32 cellular contexts compared by ENCODE assay signal in genomic region chrX:72316408-72317079, GRCh38. TPM values are rescaled to one million over a fixed set of nuclear protein-coding genes. Genes with fewer than 3 reads are reported as not detected.
DNase-seq lines count a peak whose midpoint lies in the region; ATAC-seq, FAIRE-seq and TF ChIP-seq lines count a peak whose summit lies in the region.
"Had no signal": no experiment of that assay in that cellular context is flagged by ENCODE, and none has a peak within 500 bp of the region (broad histone marks: within the 10 kb centered on the region; RNA-seq: fewer than 3 reads in every experiment).

No MANE protein-coding gene starts in this region.

- H3K4me1 Mint-ChIP-seq in type B pancreatic cell (ENCODE audit: unreplicated experiment), result no peaks in the 10 kb centered on the region
- H3K4me1 Mint-ChIP-seq: activated naive CD8-positive, alpha-beta T cell treated with anti-CD3 and anti-CD28 coated beads, Interleukin-2, amount 50 U/mL, for 24 hours; memory B cell; neural crest cell had no signal

- TF ChIP-seq CTCF in H1 (IDR thresholded peaks at IDR 0.05; ENCODE audit: control extremely low read depth in 1 of 3, insufficient read depth in 1 of 3, low read depth in 1 of 3, low read length in 3 of 3) (no peak), ovary (IDR thresholded peaks at IDR 0.05) (no peak), type B pancreatic cell (conservative IDR thresholded peaks at IDR 0.05) (no peak), brain microvascular endothelial cell (IDR thresholded peaks at IDR 0.05; ENCODE audit: low read depth, low read length, missing control alignments) (no peak)

- no peak overlapping the region for H3K14ac ChIP-seq in H1 (ENCODE audit: insufficient read length)

- peak overlapping the region in 1 of 4 experiments; percentile 25; a peak in 1 of 8 replicates for H3K4me3 ChIP-seq in H1 (ENCODE audit: extremely low read depth in 1 of 4, insufficient read depth in 2 of 4, low read depth in 3 of 4, low read length in 4 of 4)
- no peak overlapping the region for H3K4me3 ChIP-seq in ovary
- no peak overlapping the region for H3K4me3 ChIP-seq in brain microvascular endothelial cell (ENCODE audit: low read depth, low read length)
- H3K4me3 ChIP-seq: left lung, stomach, vagina had no signal

- H3K4me3 Mint-ChIP-seq in type B pancreatic cell, result no peak overlapping the region
- H3K4me3 Mint-ChIP-seq: activated naive CD8-positive, alpha-beta T cell treated with anti-CD3 and anti-CD28 coated beads, Interleukin-2, amount 50 U/mL, for 24 hours; CD8-positive, alpha-beta T cell; memory B cell; neural crest cell had no signal

- no peak for ATAC-seq in GM21367 (IDR thresholded peaks at IDR 0.05; ENCODE audit: unreplicated experiment)
- ATAC-seq: activated naive CD8-positive, alpha-beta T cell treated with anti-CD3 and anti-CD28 coated beads, Interleukin-2, amount 50 U/mL, for 24 hours; CD8-positive, alpha-beta T cell; HCT116; left lung; sciatic nerve had no signal

- H2BK15ac ChIP-seq in H1 (ENCODE audit: low read length), result no peak overlapping the region

- no peak overlapping the region for H3K9ac ChIP-seq in H1 (replicated peaks in 1 of 4; ENCODE audit: extremely low read depth in 1 of 4, low read depth in 3 of 4, low read length in 3 of 4)

- TF ChIP-seq POLR2A in H1 (IDR thresholded peaks at IDR 0.05; ENCODE audit: control extremely low read depth in 1 of 2, low read depth in 2 of 2, low read length in 2 of 2) (no peak), ovary (IDR thresholded peaks at IDR 0.05) (no peak)

- FAIRE-seq in H1 (lab: Jason Lieb, UNC), result peak; percentile 50
- FAIRE-seq: GM12891 had no signal

- DNase-seq in DMS53 (lab: John Stamatoyannopoulos, UW) (peak; percentile 72), NCI-H146 treated with DMSO at 0.1 percent for 48 hours (lab: John Stamatoyannopoulos, UW; ENCODE audit: unreplicated experiment) (peak; percentile 50), H1 (ENCODE audit: low read depth in 1 of 2, low spot score in 2 of 2) (no peak), ovary (peak in 3 of 5 donors; percentile 29 to 55 (median 32)), type B pancreatic cell (ENCODE audit: extremely low spot score, unreplicated experiment) (no peak), brain microvascular endothelial cell (no peak)
- DNase-seq: activated CD4-positive, alpha-beta T cell treated with anti-CD3 and anti-CD28 coated beads, Interleukin-2, amount 50 U/mL, for 48 hours; activated naive CD8-positive, alpha-beta T cell treated with anti-CD3 and anti-CD28 coated beads, Interleukin-2, amount 50 U/mL, for 24 hours; activated T-cell treated with anti-CD3 and anti-CD28 coated beads, Interleukin-2, amount 50 U/mL, for 48 hours; BE2C; CD8-positive, alpha-beta T cell; central memory CD4-positive, alpha-beta T cell; cortex of kidney; DMS153; effector memory CD4-positive, alpha-beta T cell; erythroblast; hypothalamus; left lung; NCI-H2029; NCI-H2227 treated with DMSO at 0.1 percent for 48 hours; NCI-H82; stimulated activated CD4-positive, alpha-beta T cell treated with anti-CD3 and anti-CD28 coated beads, Interleukin-4, amount 100 ng/mL, for 1 hour; stomach; T-helper 1 cell had no signal

- no peak for TF ChIP-seq RAD21 in H1 (IDR thresholded peaks at IDR 0.05 in 1 of 2, conservative IDR thresholded peaks at IDR 0.05 in 1 of 2; ENCODE audit: low read depth in 2 of 2, low read length in 2 of 2)

- no peak overlapping the region; the same call in 1 of the 2 replicates for H3K18ac ChIP-seq in H1 (ENCODE audit: extremely low read depth, low read length)

- H3K27me3 Mint-ChIP-seq in type B pancreatic cell, result no peaks in the 10 kb centered on the region
- H3K27me3 Mint-ChIP-seq: activated naive CD8-positive, alpha-beta T cell treated with anti-CD3 and anti-CD28 coated beads, Interleukin-2, amount 50 U/mL, for 24 hours had no signal

- H3K27me3 ChIP-seq in H1 (replicated peaks in 1 of 4; ENCODE audit: control insufficient read depth in 3 of 4, extremely low read depth in 1 of 4, insufficient read depth in 3 of 4, low read length in 3 of 4) (peaks cover 0 to 4% (median 2%) of the 10 kb centered on the region in 4 experiments; a peak in 3 of 7 replicates), ovary (no peaks in the 10 kb centered on the region), brain microvascular endothelial cell (replicated peaks) (peaks cover 8% of the 10 kb centered on the region)
- H3K27me3 ChIP-seq: BE2C, vagina had no signal

- whole genome bisulfite sequencing in H1 (ENCODE audit: extremely low coverage in 1 of 2, insufficient coverage in 1 of 2, insufficient read length in 1 of 2, insufficient replicate concordance in 2 of 2, low coverage in 1 of 2, low lambda C conversion rate in 2 of 2, missing lambda C conversion rate in 1 of 2), 2 experiments, result 47% methylated on average over 11 of the region's 12 CpGs; no CpG with 5 or more reads in 1 of the 2 experiments
- WGBS in ovary, 3 donors, result 13 to 20% (median 15%) methylated on average over 12 of the region's 12 CpGs

- no peaks in the 10 kb centered on the region for H3K36me3 Mint-ChIP-seq in type B pancreatic cell
- H3K36me3 Mint-ChIP-seq: CD8-positive, alpha-beta T cell; memory B cell had no signal

- H4K8ac ChIP-seq in H1 (ENCODE audit: extremely low read depth, insufficient read depth, low read length), result no peak overlapping the region

- H3K27ac Mint-ChIP-seq in type B pancreatic cell, result no peak overlapping the region
- H3K27ac Mint-ChIP-seq: activated naive CD8-positive, alpha-beta T cell treated with anti-CD3 and anti-CD28 coated beads, Interleukin-2, amount 50 U/mL, for 24 hours; CD8-positive, alpha-beta T cell; memory B cell had no signal

- 0 out of 2 replicates have a peak, but pooled peaks cover 1% of the 10 kb centered on the region for H3K23me2 ChIP-seq in H1 (ENCODE audit: low read depth, low read length)

- H2BK20ac ChIP-seq in H1 (ENCODE audit: low read length), result 0 out of 2 replicates have a peak overlapping the region, but pooled peaks have one; percentile 61

- no peak overlapping the region for H2AK5ac ChIP-seq in H1 (ENCODE audit: low read depth, low read length)

- POLR2A ChIA-PET in H1 (lab: Charles Lee; ENCODE audit: partially characterized antibody), result interaction anchor here (0.6 to 1.9 kb wide), 5 partner anchors 11 to 41 kb away, joined by 3 to 7 read pairs (median 3); partner anchors contain the start of genes CITED1 and RPS4X

- in situ Hi-C loops in brain microvascular endothelial cell (cut with HindIII; ENCODE audit: low pct_ligation_motif_present, low sequenced_read_pairs), result no loop called here

- no peaks in the 10 kb centered on the region for H3K9me3 Mint-ChIP-seq in type B pancreatic cell
- H3K9me3 Mint-ChIP-seq: activated naive CD8-positive, alpha-beta T cell treated with anti-CD3 and anti-CD28 coated beads, Interleukin-2, amount 50 U/mL, for 24 hours; CD8-positive, alpha-beta T cell; memory B cell; neural crest cell had no signal

- intact Hi-C loops in ovary (cut with DNase I), result no loop called here

- H3K27ac ChIP-seq in H1 (ENCODE audit: low read depth, low read length), result no peak overlapping the region
- H3K27ac ChIP-seq in ovary, result no peak overlapping the region
- H3K27ac ChIP-seq in brain microvascular endothelial cell, result no peak overlapping the region
- H3K27ac ChIP-seq: left lung, stomach, vagina had no signal

- H3K56ac ChIP-seq in H1 (replicated peaks; ENCODE audit: insufficient read length, low read depth, low read length), result no peak overlapping the region

- no peak overlapping the region for H3K23ac ChIP-seq in H1 (ENCODE audit: insufficient read length)

- H3K9me3 ChIP-seq in H1 (ENCODE audit: insufficient read depth in 2 of 2, low read depth in 1 of 2, low read length in 1 of 2) (no peaks in the 10 kb centered on the region), ovary (no peaks in the 10 kb centered on the region)
- H3K9me3 ChIP-seq: BE2C, left lung, stomach, vagina had no signal

- no peak overlapping the region; the same call in 1 of the 2 replicates for H2BK5ac ChIP-seq in H1 (ENCODE audit: low read depth, low read length)

- H3K4me2 ChIP-seq in H1 (ENCODE audit: insufficient read depth in 1 of 2, low read depth in 2 of 2, low read length in 2 of 2), result peak overlapping the region; percentile 42 to 59

- no peak overlapping the region for H2AFZ ChIP-seq in H1 (ENCODE audit: low read length)

- H4K5ac ChIP-seq in H1 (ENCODE audit: insufficient read length, low read depth, low read length), result no peak overlapping the region

- H4K20me1 ChIP-seq in H1 (replicated peaks in 1 of 2; ENCODE audit: control insufficient read depth in 1 of 2, insufficient read depth in 2 of 2, low read length in 2 of 2), result no peaks in the 10 kb centered on the region

- H3K4ac ChIP-seq in H1 (replicated peaks; ENCODE audit: insufficient read length, low read depth, low read length), result no peak overlapping the region

- no peaks in the 10 kb centered on the region for H3K79me2 ChIP-seq in H1 (ENCODE audit: control insufficient read depth in 1 of 2, insufficient read depth in 2 of 2, low read length in 2 of 2)

- no peak overlapping the region for H2BK12ac ChIP-seq in H1 (ENCODE audit: low read depth, low read length)

- no peak overlapping the region for H2BK120ac ChIP-seq in H1 (replicated peaks; ENCODE audit: low read depth, low read length)

- peaks cover 0 to 12% (median 5%) of the 10 kb centered on the region in 4 experiments; a peak in 4 of 7 replicates for H3K4me1 ChIP-seq in H1 (replicated peaks in 1 of 4; ENCODE audit: control insufficient read depth in 3 of 4, insufficient read depth in 4 of 4, low read length in 3 of 4)
- no peaks in the 10 kb centered on the region for H3K4me1 ChIP-seq in ovary (ENCODE audit: insufficient read depth)
- H3K4me1 ChIP-seq: BE2C, left lung, stomach, vagina had no signal

- TF ChIP-seq EP300 in H1 (IDR thresholded peaks at IDR 0.05; ENCODE audit: borderline replicate concordance in 1 of 2, low read depth in 2 of 2, low read length in 2 of 2) (no peak), ovary (IDR thresholded peaks at IDR 0.05) (no peak)

- no peak overlapping the region for H4K91ac ChIP-seq in H1 (replicated peaks; ENCODE audit: insufficient read length, low read length)

- H3K79me1 ChIP-seq in H1 (ENCODE audit: low read depth, low read length), result no peaks in the 10 kb centered on the region

- CTCF ChIA-PET in H1 (lab: Charles Lee; ENCODE audit: partially characterized antibody), result interaction anchor here (0.8 to 1.6 kb wide), 5 partner anchors 9 to 218 kb away, joined by 3 to 4 read pairs (median 3); no protein-coding TSS in a partner anchor

- no peaks in the 10 kb centered on the region for H3K36me3 ChIP-seq in H1 (ENCODE audit: control insufficient read depth in 2 of 4, insufficient read depth in 4 of 4, low read length in 3 of 4)
- H3K36me3 ChIP-seq in ovary, result no peaks in the 10 kb centered on the region
- H3K36me3 ChIP-seq in brain microvascular endothelial cell (replicated peaks), result no peaks in the 10 kb centered on the region
- H3K36me3 ChIP-seq: BE2C, left lung, stomach, vagina had no signal

RNA-seq across cellular contexts. Expression of gene CITED1, which starts 10.8 kb away (rescaled TPM):
- total RNA-seq in H1 (2021; fragmentation: NEBNext Ultra II Directional; extraction: Animal tissue kit (Norgen Biotek cat#: 25700)), result 2.2 and 2.4 TPM in 2 replicates
- polyA plus RNA-seq in H1 (2011; rRNA removed), result 1.2 and 2.3 TPM in 2 replicates
- polyA plus RNA-seq in H1 (2011; cell fraction: cytosol; rRNA removed), result 1.5 TPM
- polyA plus RNA-seq in H1 (2011; cell fraction: nucleus; rRNA removed), result 2.3 TPM
- polyA plus RNA-seq in H1 (2012, experiment 1 of 2), result 1.1 to 1.6 TPM (median 1.3 TPM) in 4 replicates
- 1.5 TPM for polyA plus RNA-seq in H1 (2012, experiment 2 of 2)
- polyA plus RNA-seq in H1 (2013, experiment 1 of 2), result 2.3 TPM
- polyA plus RNA-seq in H1 (2013, experiment 2 of 2), result 1.3 TPM
- polyA minus RNA-seq in H1 (2011; rRNA and poly(A)+ RNA removed), result 1.1 and 3.1 TPM in 2 replicates
- not detected for polyA minus RNA-seq in H1 (2011; cell fraction: cytosol; rRNA and poly(A)+ RNA removed)
- not detected for polyA minus RNA-seq in H1 (2011; cell fraction: nucleus; rRNA and poly(A)+ RNA removed)
- 10 to 100 TPM in 1 of 7 donors, 1 to 10 TPM in 4, under 1 TPM in 1, not detected in 1; 0.81 to 11.6 (median 1.4) TPM for total RNA-seq in ovary
- under 1 TPM in 1 of 2 donors, not detected in 1; 0.77 TPM for polyA plus RNA-seq in ovary
- total RNA-seq in type B pancreatic cell (ENCODE audit: low replicate concordance), result 2.6 and 6.0 TPM in 2 replicates
- total RNA-seq: CD8-positive, alpha-beta T cell; posterior vena cava had no signal

RNA-seq across cellular contexts. Expression of gene RPS4X, which starts 39.5 kb away (rescaled TPM):
- 990 and 1,017 TPM in 2 replicates for total RNA-seq in H1 (2021; fragmentation: NEBNext Ultra II Directional; extraction: Animal tissue kit (Norgen Biotek cat#: 25700))
- polyA plus RNA-seq in H1 (2011; rRNA removed), result 767 and 1,330 TPM in 2 replicates
- polyA plus RNA-seq in H1 (2011; cell fraction: cytosol; rRNA removed), result 1,391 TPM
- polyA plus RNA-seq in H1 (2011; cell fraction: nucleus; rRNA removed), result 497 TPM
- polyA plus RNA-seq in H1 (2012, experiment 1 of 2), result 1,252 to 1,480 TPM (median 1,335 TPM) in 4 replicates
- polyA plus RNA-seq in H1 (2012, experiment 2 of 2), result 391 TPM
- polyA plus RNA-seq in H1 (2013, experiment 1 of 2), result 844 TPM
- 856 TPM for polyA plus RNA-seq in H1 (2013, experiment 2 of 2)
- polyA minus RNA-seq in H1 (2011; rRNA and poly(A)+ RNA removed), result 769 and 932 TPM in 2 replicates
- 304 TPM for polyA minus RNA-seq in H1 (2011; cell fraction: cytosol; rRNA and poly(A)+ RNA removed)
- 296 TPM for polyA minus RNA-seq in H1 (2011; cell fraction: nucleus; rRNA and poly(A)+ RNA removed)
- 1,000 to 10,000 TPM; 1,767 to 3,214 (median 2,276) TPM for total RNA-seq in ovary
- polyA plus RNA-seq in ovary, result 1,000 to 10,000 TPM; 3,049 to 3,742 TPM
- total RNA-seq in type B pancreatic cell (ENCODE audit: low replicate concordance), result 1,929 and 1,967 TPM in 2 replicates

Comparison
In these comparisons a context has a peak if more than half of its experiments do, and no peak if none do; other contexts are left out.
1. DNase-seq: peak in DMS53 (single experiment), NCI-H146 treated with DMSO at 0.1 percent for 48 hours (single experiment) and ovary (3 of 5); none in H1 (0 of 2), type B pancreatic cell (single experiment) and brain microvascular endothelial cell (single experiment).